Comparison of ENCODE assay signal across 1 cellular context in genomic region chr5:43602818-43603534, GRCh38.
TF ChIP-seq lines count a peak whose summit lies in the region.

NNT (plus strand) TSS chr5:43603180; CDS start chr5:43609196, 6,016 bp downstream.

TF ChIP-seq in HepG2, 621 proteins besides CTCF, POLR2A, EP300 and RAD21 (continued from another document and continues in another):
- TF ChIP-seq GMEB1 (CRISPR knock-in tag; IDR thresholded peaks at IDR 0.05; ENCODE audit: borderline replicate concordance): no peak; the same call in 1 of the 2 replicates
- no peak for TF ChIP-seq MTF2 (CRISPR knock-in tag; IDR thresholded peaks at IDR 0.05; ENCODE audit: borderline replicate concordance)
- peak; percentile 86; the same call in 1 of the 2 replicates for TF ChIP-seq PBX3 (CRISPR knock-in tag; IDR thresholded peaks at IDR 0.05; ENCODE audit: borderline replicate concordance)
- peak; percentile 93 for TF ChIP-seq SRY (CRISPR knock-in tag; IDR thresholded peaks at IDR 0.05)
- TF ChIP-seq CCDC6 (CRISPR knock-in tag; IDR thresholded peaks at IDR 0.05): 0 out of 2 replicates have a peak, but pooled peaks have one; percentile 48
- no peak for TF ChIP-seq STAT5B (CRISPR knock-in tag; IDR thresholded peaks at IDR 0.05)
- no peak for TF ChIP-seq ETV5 (CRISPR knock-in tag; IDR thresholded peaks at IDR 0.05; ENCODE audit: borderline replicate concordance)
- no peak for TF ChIP-seq HIC2 (CRISPR knock-in tag; IDR thresholded peaks at IDR 0.05; ENCODE audit: low read depth)
- no peak for TF ChIP-seq CEBPG (CRISPR knock-in tag; IDR thresholded peaks at IDR 0.05)
- TF ChIP-seq ZNF354B (CRISPR knock-in tag; IDR thresholded peaks at IDR 0.05): no peak
- TF ChIP-seq ZNF235 (CRISPR knock-in tag; IDR thresholded peaks at IDR 0.05; ENCODE audit: borderline replicate concordance): peak; percentile 32; the same call in 1 of the 2 replicates
- TF ChIP-seq YEATS2 (CRISPR knock-in tag; IDR thresholded peaks at IDR 0.05; ENCODE audit: borderline replicate concordance): peak; percentile 23; the same call in 1 of the 2 replicates
- TF ChIP-seq CREBL2 (CRISPR knock-in tag; IDR thresholded peaks at IDR 0.05; ENCODE audit: borderline replicate concordance): no peak
- no peak for TF ChIP-seq ZNF260 (CRISPR knock-in tag; IDR thresholded peaks at IDR 0.05; ENCODE audit: borderline replicate concordance, low read depth)
- TF ChIP-seq ZNF496 (CRISPR knock-in tag; IDR thresholded peaks at IDR 0.05; ENCODE audit: insufficient replicate concordance): no peak
- peak; percentile 76; the same call in 1 of the 2 replicates for TF ChIP-seq ZSCAN20 (CRISPR knock-in tag; IDR thresholded peaks at IDR 0.05; ENCODE audit: borderline replicate concordance)
- no peak for TF ChIP-seq THYN1 (CRISPR knock-in tag; IDR thresholded peaks at IDR 0.05; ENCODE audit: borderline replicate concordance, low read depth)
- TF ChIP-seq ZNF788 (CRISPR knock-in tag; IDR thresholded peaks at IDR 0.05; ENCODE audit: borderline replicate concordance): peak; percentile 42; the same call in 1 of the 2 replicates
- TF ChIP-seq DBP (CRISPR knock-in tag; IDR thresholded peaks at IDR 0.05; ENCODE audit: not compliant biosample characterization): peak; percentile 45
- no peak for TF ChIP-seq USF2 (IDR thresholded peaks at IDR 0.05; ENCODE audit: low read depth, low read length)
- TF ChIP-seq USF2 (CRISPR knock-in tag; IDR thresholded peaks at IDR 0.05; ENCODE audit: borderline replicate concordance): peak; percentile 73; the same call in 1 of the 2 replicates
- TF ChIP-seq REPIN1 (CRISPR knock-in tag; IDR thresholded peaks at IDR 0.05; ENCODE audit: borderline replicate concordance, low read depth): no peak; the same call in 1 of the 2 replicates
- peak; percentile 85; the same call in 1 of the 2 replicates for TF ChIP-seq TFDP1 (CRISPR knock-in tag; IDR thresholded peaks at IDR 0.05; ENCODE audit: borderline replicate concordance)
- TF ChIP-seq ZNF619 (CRISPR knock-in tag; IDR thresholded peaks at IDR 0.05): no peak; the same call in 1 of the 2 replicates
- TF ChIP-seq ZNF3 (CRISPR knock-in tag; IDR thresholded peaks at IDR 0.05): no peak
- TF ChIP-seq AFF4 (CRISPR knock-in tag; IDR thresholded peaks at IDR 0.05): no peak
- TF ChIP-seq CREM (IDR thresholded peaks at IDR 0.05): no peak
- TF ChIP-seq CREM (CRISPR knock-in tag; IDR thresholded peaks at IDR 0.05): no peak
- TF ChIP-seq ZBTB4 (CRISPR knock-in tag; IDR thresholded peaks at IDR 0.05; ENCODE audit: borderline replicate concordance): no peak
- TF ChIP-seq ZBTB26 (CRISPR knock-in tag; IDR thresholded peaks at IDR 0.05; ENCODE audit: borderline replicate concordance): no peak
- no peak for TF ChIP-seq MBD4 (IDR thresholded peaks at IDR 0.05; ENCODE audit: borderline replicate concordance, low read length)
- 0 out of 2 replicates have a peak, but pooled peaks have one; percentile 31 for TF ChIP-seq JUND (CRISPR knock-in tag; IDR thresholded peaks at IDR 0.05)
- no peak for TF ChIP-seq TIGD3 (CRISPR knock-in tag; IDR thresholded peaks at IDR 0.05; ENCODE audit: borderline replicate concordance)
- no peak for TF ChIP-seq ZNF770 (CRISPR knock-in tag; IDR thresholded peaks at IDR 0.05)
- no peak for TF ChIP-seq JDP2 (CRISPR knock-in tag; IDR thresholded peaks at IDR 0.05; ENCODE audit: borderline replicate concordance)
